ENCODE assay signal across 1 cellular context in genomic region chr10:47256753-47257336, GRCh38.
TF ChIP-seq lines count a peak whose summit lies in the region.

No MANE protein-coding gene starts in this region.

TF ChIP-seq in SK-N-SH treated with all-trans-retinoic acid at 6 μM for 48 hours, 23 proteins besides CTCF, POLR2A, EP300 and RAD21 (continued from another document):
- TF ChIP-seq POU6F1 (CRISPR knock-in tag; IDR thresholded peaks at IDR 0.05; ENCODE audit: borderline replicate concordance, low read depth) (no peak), ZC3H10 (CRISPR knock-in tag; IDR thresholded peaks at IDR 0.05) (no peak), PPARA (CRISPR knock-in tag; IDR thresholded peaks at IDR 0.05; ENCODE audit: borderline replicate concordance) (no peak), BACH2 (CRISPR knock-in tag; IDR thresholded peaks at IDR 0.05; ENCODE audit: borderline replicate concordance) (no peak)
- TF ChIP-seq, protein P1, sequence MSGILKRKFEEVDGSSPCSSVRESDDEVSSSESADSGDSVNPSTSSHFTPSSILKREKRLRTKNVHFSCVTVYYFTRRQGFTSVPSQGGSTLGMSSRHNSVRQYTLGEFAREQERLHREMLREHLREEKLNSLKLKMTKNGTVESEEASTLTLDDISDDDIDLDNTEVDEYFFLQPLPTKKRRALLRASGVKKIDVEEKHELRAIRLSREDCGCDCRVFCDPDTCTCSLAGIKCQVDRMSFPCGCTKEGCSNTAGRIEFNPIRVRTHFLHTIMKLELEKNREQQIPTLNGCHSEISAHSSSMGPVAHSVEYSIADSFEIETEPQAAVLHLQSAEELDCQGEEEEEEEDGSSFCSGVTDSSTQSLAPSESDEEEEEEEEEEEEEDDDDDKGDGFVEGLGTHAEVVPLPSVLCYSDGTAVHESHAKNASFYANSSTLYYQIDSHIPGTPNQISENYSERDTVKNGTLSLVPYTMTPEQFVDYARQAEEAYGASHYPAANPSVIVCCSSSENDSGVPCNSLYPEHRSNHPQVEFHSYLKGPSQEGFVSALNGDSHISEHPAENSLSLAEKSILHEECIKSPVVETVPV (CRISPR knock-in tag; IDR thresholded peaks at IDR 0.05), result no peak
TF ChIP-seq in SK-N-SH treated with all-trans-retinoic acid at 6 μM for 48 hours: peak in this region for 0.
